Comparison of ENCODE assay signal across 8 cellular contexts in the genomic region with DNA sequence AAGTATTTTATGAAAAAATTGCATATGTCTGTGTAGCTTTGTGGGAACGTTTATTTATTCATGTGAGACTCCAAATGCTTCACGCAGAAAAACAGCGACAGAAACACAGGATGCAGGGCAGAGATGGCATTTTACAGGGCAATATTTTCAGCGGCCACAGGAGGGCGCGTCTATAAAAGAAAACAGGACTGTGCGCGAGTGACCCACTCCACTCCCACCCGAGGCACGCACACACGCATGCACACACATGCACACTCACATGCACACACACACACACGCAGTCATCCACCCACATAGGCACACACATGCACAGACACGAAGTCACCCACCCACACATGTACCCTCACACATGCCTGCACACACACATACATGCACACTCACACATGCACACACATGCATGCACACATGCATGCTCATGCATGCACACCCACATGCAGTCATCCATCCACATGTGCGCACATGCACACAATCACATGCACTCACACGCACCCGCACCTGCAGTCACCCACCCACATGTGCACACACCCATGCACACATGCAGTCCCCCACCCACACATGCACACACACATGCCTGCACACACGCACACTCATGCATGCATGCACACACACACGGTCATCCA.
DNase-seq lines count a peak whose midpoint lies in the region; ATAC-seq and TF ChIP-seq lines count a peak whose summit lies in the region.

No MANE protein-coding gene starts in this region.

- H3K4me3 Mint-ChIP-seq in activated CD4-positive, alpha-beta memory T cell treated with anti-CD3 and anti-CD28 coated beads for 36 hours, result peak overlapping the region; percentile 48

- peaks cover 14% of the 10 kb centered on the region for H3K4me1 Mint-ChIP-seq in activated CD4-positive, alpha-beta memory T cell treated with anti-CD3 and anti-CD28 coated beads for 36 hours (ENCODE audit: low read depth)

- intact Hi-C loops in activated CD4-positive, alpha-beta memory T cell treated with anti-CD3 and anti-CD28 coated beads for 36 hours (cut with micrococcal nuclease), result loop anchor here (2.0 to 10.0 kb wide), 2 partner anchors 182 to 442 kb away; no protein-coding TSS in a partner anchor
- intact Hi-C loops in mucosa of descending colon (cut with DNase I, micrococcal nuclease), result no loop called here

- H3K27me3 ChIP-seq in effector memory CD4-positive, alpha-beta T cell (replicated peaks; ENCODE audit: control insufficient read depth, insufficient read depth, low read length, poor library complexity, severe bottlenecking), result no peaks in the 10 kb centered on the region

- H3K4me3 ChIP-seq in effector memory CD4-positive, alpha-beta T cell (ENCODE audit: insufficient read depth, low read depth, low read length, poor library complexity, severe bottlenecking), result no peak overlapping the region
- H3K4me3 ChIP-seq in mucosa of descending colon, result no peak overlapping the region

- CTCF ChIA-PET in activated CD4-positive, alpha-beta memory T cell treated with anti-CD3 and anti-CD28 coated beads for 36 hours (lab: Charles Lee), result interaction anchor here (0.7 to 2.3 kb wide), 11 partner anchors 10 to 442 kb away, joined by 3 to 9 read pairs (median 3); no protein-coding TSS in a partner anchor

- H3K27me3 Mint-ChIP-seq in activated CD4-positive, alpha-beta memory T cell treated with anti-CD3 and anti-CD28 coated beads for 36 hours, result no peaks in the 10 kb centered on the region

- H3K9me3 Mint-ChIP-seq in activated CD4-positive, alpha-beta memory T cell treated with anti-CD3 and anti-CD28 coated beads for 36 hours, result no peaks in the 10 kb centered on the region

- peak; percentile 56 for ATAC-seq in GM19351 (IDR thresholded peaks at IDR 0.05; ENCODE audit: unreplicated experiment)
- peak; percentile 57 for ATAC-seq in mucosa of descending colon
- peak; percentile 30 for ATAC-seq in stimulated activated naive CD8-positive, alpha-beta T cell treated with anti-CD3 and anti-CD28 coated beads, Interleukin-15, Interleukin-2, amounts not matched to agents 100 U/mL and 50 U/mL, for 24 hours
- ATAC-seq in GM21619 (IDR thresholded peaks at IDR 0.05; ENCODE audit: unreplicated experiment), result no peak

- H3K9me3 ChIP-seq in effector memory CD4-positive, alpha-beta T cell (ENCODE audit: control insufficient read depth, low read length), result no peaks in the 10 kb centered on the region
- H3K9me3 ChIP-seq in mucosa of descending colon, result no peaks in the 10 kb centered on the region

- DNase-seq in AG08395 (ENCODE audit: low spot score) (peak; percentile 58), NCI-H2227 (lab: John Stamatoyannopoulos, UW; ENCODE audit: unreplicated experiment) (peak; percentile 86), mucosa of descending colon (peak in 2 of 3 donors; percentile 55 to 65)
- peak; percentile 74 for DNase-seq in activated CD4-positive, alpha-beta memory T cell treated with anti-CD3 and anti-CD28 coated beads for 36 hours
- peak in 2 of 3 donors; percentile 21 to 32 for DNase-seq in effector memory CD4-positive, alpha-beta T cell
- peak; percentile 64 for DNase-seq in stimulated activated naive CD8-positive, alpha-beta T cell treated with anti-CD3 and anti-CD28 coated beads, Interleukin-15, Interleukin-2, amounts not matched to agents 100 U/mL and 50 U/mL, for 24 hours

- H3K36me3 ChIP-seq in effector memory CD4-positive, alpha-beta T cell (ENCODE audit: control insufficient read depth, insufficient read depth, low read length), result no peaks in the 10 kb centered on the region
- no peaks in the 10 kb centered on the region for H3K36me3 ChIP-seq in mucosa of descending colon (ENCODE audit: low read depth)

- H3K27ac Mint-ChIP-seq in activated CD4-positive, alpha-beta memory T cell treated with anti-CD3 and anti-CD28 coated beads for 36 hours, result no peak overlapping the region

- no peak overlapping the region for H3K27ac ChIP-seq in effector memory CD4-positive, alpha-beta T cell (ENCODE audit: insufficient read depth, low read length, poor library complexity, severe bottlenecking)

- H3K36me3 Mint-ChIP-seq in activated CD4-positive, alpha-beta memory T cell treated with anti-CD3 and anti-CD28 coated beads for 36 hours, result no peaks in the 10 kb centered on the region

- POLR2A ChIA-PET in activated CD4-positive, alpha-beta memory T cell treated with anti-CD3 and anti-CD28 coated beads for 36 hours (lab: Charles Lee), result no interaction called here

- H3K4me1 ChIP-seq in effector memory CD4-positive, alpha-beta T cell (ENCODE audit: control insufficient read depth, insufficient read depth, low read length, poor library complexity, severe bottlenecking), result peaks cover 8% of the 10 kb centered on the region
- H3K4me1 ChIP-seq in mucosa of descending colon (ENCODE audit: low read depth), result no peaks in the 10 kb centered on the region

- peak; percentile 52 for TF ChIP-seq CTCF in mucosa of descending colon (IDR thresholded peaks at IDR 0.05)

Comparison
In these comparisons a context has a peak if more than half of its experiments do, and no peak if none do; other contexts are left out.
1. DNase-seq: peak in every context shown above with its lines; median percentile 86 in NCI-H2227; 74 in activated CD4-positive, alpha-beta memory T cell treated with anti-CD3 and anti-CD28 coated beads for 36 hours; 64 in stimulated activated naive CD8-positive, alpha-beta T cell treated with anti-CD3 and anti-CD28 coated beads, Interleukin-15, Interleukin-2, amounts not matched to agents 100 U/mL and 50 U/mL, for 24 hours; 60 in mucosa of descending colon; 58 in AG08395; 26 in effector memory CD4-positive, alpha-beta T cell.